13 cellular contexts compared by ENCODE assay signal in the genomic region with DNA sequence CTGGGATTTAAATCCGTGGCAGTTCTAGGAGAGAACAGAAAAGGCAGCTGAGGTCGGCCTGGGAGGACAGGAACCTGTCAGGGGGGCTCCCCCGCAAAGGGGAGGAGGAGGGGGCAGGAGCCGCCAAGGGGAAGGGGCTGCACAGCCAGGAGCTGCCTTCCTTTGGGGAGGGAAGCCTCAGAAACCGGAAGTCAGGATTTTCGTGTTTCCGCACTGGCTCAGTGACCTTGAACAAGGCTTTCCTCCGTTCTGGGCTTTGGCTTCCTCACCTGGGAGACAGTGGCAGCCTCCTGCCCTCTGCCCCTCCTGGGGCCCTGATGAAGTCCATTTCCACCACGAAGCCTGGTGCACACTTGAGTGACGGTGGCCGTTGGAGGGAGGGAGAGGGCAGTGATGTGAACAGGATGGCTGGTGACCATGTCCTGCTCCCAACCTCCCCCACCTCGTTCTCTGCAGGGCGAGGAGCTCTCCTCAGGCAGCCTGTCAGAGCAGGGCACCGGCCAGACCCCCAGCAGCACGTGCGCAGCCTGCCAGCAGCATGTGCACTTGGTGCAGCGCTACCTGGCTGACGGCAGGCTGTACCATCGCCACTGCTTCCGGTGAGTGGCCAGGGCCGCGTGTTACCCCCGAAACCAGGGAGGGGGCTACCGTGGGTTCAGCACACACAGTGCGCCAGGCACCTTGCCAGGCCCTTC. TPM values are rescaled to one million over a fixed set of nuclear protein-coding genes. Genes with fewer than 3 reads are reported as not detected.
"Had no signal": no experiment of that assay in that cellular context is flagged by ENCODE, and none has a peak within 500 bp of the region (broad histone marks: within the 10 kb centered on the region; RNA-seq: fewer than 3 reads in every experiment).

No MANE protein-coding gene starts in this region.

- DNase-seq: activated CD4-positive, alpha-beta T cell treated with anti-CD3 and anti-CD28 coated beads for 48 hours; activated naive CD4-positive, alpha-beta T cell treated with anti-CD3 and anti-CD28 coated beads, Interleukin-2, amount 50 U/mL, for 16 hours; glutamatergic neuron; left ventricle myocardium superior; mesendoderm; ovary; stimulated activated CD4-positive, alpha-beta T cell treated with anti-CD3 and anti-CD28 coated beads, Interleukin-4, amount 100 ng/mL, for 1 hour; stimulated activated CD8-positive, alpha-beta memory T cell treated with anti-CD3 and anti-CD28 coated beads, Interleukin-4, amount 100 ng/mL, for 48 hours; SW 1271; thyroid gland; uterus had no signal

- H3K27ac ChIP-seq: ovary had no signal

- H3K27me3 ChIP-seq: ovary, thyroid gland, uterus had no signal

- H3K9me3 ChIP-seq: ovary, thyroid gland, uterus had no signal

- H3K4me3 ChIP-seq: ovary, thyroid gland, uterus had no signal

- H3K4me1 ChIP-seq: thyroid gland, uterus had no signal

- H3K36me3 ChIP-seq: ovary, uterus had no signal

RNA-seq across cellular contexts. Expression of a gene that starts 34.7 kb away (rescaled TPM):
- total RNA-seq: activated T-helper 2 cell treated with anti-CD3 and anti-CD28 coated beads, Interferon-gamma antibody, Interleukin-2, Interleukin-4, amounts not matched to agents 10 μg/mL and 5 μg/mL and 100 μg/mL, durations not matched to agents 14 hours and 24 hours and 36 hours; fibroblast of villous mesenchyme had no signal
